ENCODE assay signal across 19 cellular contexts in the genomic region with DNA sequence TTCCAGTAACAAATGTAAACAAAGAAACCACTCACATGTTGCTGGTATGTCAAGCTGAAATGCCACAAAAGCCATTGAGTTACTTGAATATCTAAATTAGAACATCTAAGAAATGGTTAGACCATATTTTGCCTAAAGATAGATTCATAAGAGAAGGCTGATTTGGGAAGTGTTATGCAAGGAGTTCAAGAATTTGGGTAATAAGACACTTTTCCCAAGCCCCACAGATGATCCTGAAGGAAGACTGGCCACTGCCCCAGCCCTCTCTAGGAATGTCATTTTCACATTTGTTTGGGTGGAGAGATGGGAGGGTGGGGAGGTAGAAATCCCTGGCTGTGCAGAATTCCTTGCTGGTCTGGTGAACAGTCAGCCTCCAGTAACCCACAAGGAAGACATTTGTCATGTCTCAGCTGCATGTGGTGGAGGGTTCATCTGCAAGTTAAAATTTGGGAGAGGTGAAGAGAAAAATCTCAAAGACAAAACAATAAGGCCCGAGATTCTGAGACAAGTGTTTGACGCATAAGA.
"Had no signal": no experiment of that assay in that cellular context is flagged by ENCODE, and none has a peak within 500 bp of the region (broad histone marks: within the 10 kb centered on the region; RNA-seq: fewer than 3 reads in every experiment).

No MANE protein-coding gene starts in this region.

- DNase-seq: effector memory CD8-positive, alpha-beta T cell; foreskin fibroblast; head of caudate nucleus; mammary epithelial cell; natural killer cell; posterior cingulate gyrus; stimulated activated CD4-positive, alpha-beta T cell treated with anti-CD3 and anti-CD28 coated beads, Interleukin-2, amount 100 ng/mL, for 24 hours; stimulated activated CD4-positive, alpha-beta T cell treated with anti-CD3 and anti-CD28 coated beads, Interleukin-4, amount 100 ng/mL, for 4 hours; stimulated activated naive B cell treated with anti-CD40 and anti-IgM and Interleukin-4, amounts not matched to agents 10 μg/mL and 1 μg/mL and 100 μg/mL, for 72 hours; stimulated activated naive CD8-positive, alpha-beta T cell treated with anti-CD3 and anti-CD28 coated beads, Interleukin-15, amount 100 ng/mL, for 72 hours; testis had no signal

- H3K27ac ChIP-seq: epithelial cell of prostate, esophagus muscularis mucosa, hepatocyte, skin epidermis, testis, tibial nerve had no signal

- H3K79me2 ChIP-seq: hepatocyte had no signal

- H3K36me3 Mint-ChIP-seq: natural killer cell; stimulated activated naive B cell treated with anti-CD40 and anti-IgM and Interleukin-4, amounts not matched to agents 10 μg/mL and 1 μg/mL and 100 μg/mL, for 72 hours had no signal

- H3K4me3 Mint-ChIP-seq: dendritic cell treated with granulocyte-macrophage colony-stimulating factor and Interleukin-4, amounts not matched to agents 40 ng/mL and 50 ng/mL, for 4 days; effector memory CD8-positive, alpha-beta T cell; natural killer cell; neural crest cell; stimulated activated naive B cell treated with anti-CD40 and anti-IgM and Interleukin-4, amounts not matched to agents 10 μg/mL and 1 μg/mL and 100 μg/mL, for 72 hours; stimulated activated naive CD8-positive, alpha-beta T cell treated with anti-CD3 and anti-CD28 coated beads, Interleukin-15, amount 100 ng/mL, for 72 hours had no signal

- H3K27me3 ChIP-seq: esophagus muscularis mucosa, hepatocyte, testis, tibial nerve had no signal

- H3K9me3 ChIP-seq: esophagus muscularis mucosa, testis, tibial nerve had no signal

- FAIRE-seq: colon had no signal

- H3K27ac Mint-ChIP-seq: dendritic cell treated with granulocyte-macrophage colony-stimulating factor and Interleukin-4, amounts not matched to agents 40 ng/mL and 50 ng/mL, for 4 days; effector memory CD8-positive, alpha-beta T cell; natural killer cell; stimulated activated naive B cell treated with anti-CD40 and anti-IgM and Interleukin-4, amounts not matched to agents 10 μg/mL and 1 μg/mL and 100 μg/mL, for 72 hours; stimulated activated naive CD8-positive, alpha-beta T cell treated with anti-CD3 and anti-CD28 coated beads, Interleukin-15, amount 100 ng/mL, for 72 hours had no signal

- H2AFZ ChIP-seq: hepatocyte had no signal

- H3K9me3 Mint-ChIP-seq: dendritic cell treated with granulocyte-macrophage colony-stimulating factor and Interleukin-4, amounts not matched to agents 40 ng/mL and 50 ng/mL, for 4 days; effector memory CD8-positive, alpha-beta T cell; natural killer cell; neural crest cell; stimulated activated naive B cell treated with anti-CD40 and anti-IgM and Interleukin-4, amounts not matched to agents 10 μg/mL and 1 μg/mL and 100 μg/mL, for 72 hours; stimulated activated naive CD8-positive, alpha-beta T cell treated with anti-CD3 and anti-CD28 coated beads, Interleukin-15, amount 100 ng/mL, for 72 hours had no signal

- H3K4me3 ChIP-seq: esophagus muscularis mucosa, hepatocyte, skin epidermis, testis, tibial nerve had no signal

- H3K4me1 ChIP-seq: testis had no signal

- H3K36me3 ChIP-seq: esophagus muscularis mucosa, tibial nerve had no signal

- H3K4me2 ChIP-seq: hepatocyte had no signal
